22 cellular contexts compared by ENCODE assay signal in genomic region chr22:23258826-23259170, GRCh38.
DNase-seq lines count a peak whose midpoint lies in the region; ATAC-seq, FAIRE-seq and TF ChIP-seq lines count a peak whose summit lies in the region.
"Had no signal": no experiment of that assay in that cellular context is flagged by ENCODE, and none has a peak within 500 bp of the region (broad histone marks: within the 10 kb centered on the region; RNA-seq: fewer than 3 reads in every experiment).

No MANE protein-coding gene starts in this region.

- ATAC-seq in K562 (no peak), GM21528 (IDR thresholded peaks at IDR 0.05; ENCODE audit: low FRiP score, unreplicated experiment) (no peak)
- ATAC-seq: CD8-positive, alpha-beta T cell had no signal

- H3T11ph ChIP-seq in H9 (ENCODE audit: low read length) = no peak overlapping the region

- H3K4me1 ChIP-seq in H9 (ENCODE audit: insufficient read depth, low read length) (no peaks in the 10 kb centered on the region; the same call in 1 of the 2 replicates), K562 (replicated peaks in 1 of 2; ENCODE audit: control insufficient read depth in 2 of 2, insufficient read depth in 2 of 2, low read length in 2 of 2) (peaks cover 0 to 36% of the 10 kb centered on the region in 2 experiments; a peak in 2 of 5 replicates), kidney (ENCODE audit: control insufficient read depth in 1 of 2, insufficient read depth in 1 of 2, low read depth in 1 of 2, low read length in 2 of 2) (peaks cover 30 to 36% of the 10 kb centered on the region in 2 donors), tibial nerve (peaks cover 5 to 61% (median 25%) of the 10 kb centered on the region in 4 donors)
- H3K4me1 ChIP-seq: Caco-2 had no signal

- H3K9ac ChIP-seq in H9 (ENCODE audit: extremely low read depth, insufficient read length, low read length) (no peak overlapping the region), K562 (ENCODE audit: insufficient read depth in 1 of 2, low read depth in 2 of 2, low read length in 2 of 2) (peak overlapping the region in 1 of 2 experiments; percentile 28; a peak in 2 of 4 replicates), kidney (ENCODE audit: low read length in 2 of 2) (no peak overlapping the region)

- H2AK5ac ChIP-seq in H9 (ENCODE audit: insufficient read length, low read length) = no peak overlapping the region

- no peaks in the 10 kb centered on the region for H4K20me1 ChIP-seq in H9 (ENCODE audit: control insufficient read depth, insufficient read depth, insufficient read length)
- H4K20me1 ChIP-seq in K562 (replicated peaks; ENCODE audit: control insufficient read depth, insufficient read depth, low read length) = peaks cover 60% of the 10 kb centered on the region

- H3K36me3 ChIP-seq in K562 (ENCODE audit: control insufficient read depth, insufficient read depth, low read length) = peaks cover 92% of the 10 kb centered on the region
- H3K36me3 ChIP-seq in kidney (ENCODE audit: control insufficient read depth in 1 of 2, insufficient read depth in 2 of 2, low read length in 2 of 2) = peaks cover 18 to 27% of the 10 kb centered on the region in 2 donors
- H3K36me3 ChIP-seq in tibial nerve = peaks cover 0 to 56% (median 0%) of the 10 kb centered on the region in 3 donors
- H3K36me3 ChIP-seq: MG63 had no signal

- no peak overlapping the region for H3K56ac ChIP-seq in H9 (ENCODE audit: insufficient read length, low read depth, low read length)

- TF ChIP-seq POLR2A in K562 (conservative IDR thresholded peaks at IDR 0.05) (no peak), tibial nerve (IDR thresholded peaks at IDR 0.05) (no peak)

- no CpG with 5 or more reads among the region's 11 CpGs for WGBS in H9 (ENCODE audit: extremely low coverage, insufficient read length, low lambda C conversion rate)
- 93% methylated on average over 11 of the region's 11 CpGs for WGBS in K562 (ENCODE audit: insufficient coverage, low coverage, missing lambda C conversion rate)
- WGBS in tibial nerve, 2 donors = 86 to 100% methylated on average over 3 to 7 of the region's 11 CpGs

- TF ChIP-seq EP300 in K562 (IDR thresholded peaks at IDR 0.05; ENCODE audit: low read length) = no peak
- TF ChIP-seq EP300 in tibial nerve (IDR thresholded peaks at IDR 0.05) = no peak

- no peak for FAIRE-seq in K562 (lab: Jason Lieb, UNC)
- no peak for FAIRE-seq in kidney (lab: Jason Lieb, UNC)
- FAIRE-seq: A204.1, G401.6, HTR-8/SVneo had no signal

- no peak overlapping the region for H4K8ac ChIP-seq in H9 (replicated peaks; ENCODE audit: insufficient read length, low read depth, low read length)

- no peak overlapping the region for H3K14ac ChIP-seq in H9 (ENCODE audit: insufficient read depth, low read length)

- TF ChIP-seq CTCF in H9 (conservative IDR thresholded peaks at IDR 0.05) = no peak
- no peak for TF ChIP-seq CTCF in K562 (IDR thresholded peaks at IDR 0.05 in 2 of 3, conservative IDR thresholded peaks at IDR 0.05 in 1 of 3; ENCODE audit: insufficient read depth in 2 of 3, low read depth in 1 of 3, low read length in 3 of 3)
- no peak for TF ChIP-seq CTCF in kidney (IDR thresholded peaks at IDR 0.05; ENCODE audit: borderline replicate concordance, extremely low read depth, insufficient read depth)
- no peak for TF ChIP-seq CTCF in tibial nerve (IDR thresholded peaks at IDR 0.05)

- no peak overlapping the region for H2AFZ ChIP-seq in H9 (ENCODE audit: low read length)
- H2AFZ ChIP-seq in K562 (ENCODE audit: low read depth, low read length) = no peak overlapping the region

- H2BK12ac ChIP-seq in H9 (ENCODE audit: insufficient read length, low read depth, low read length) = no peak overlapping the region

- no peak overlapping the region for H2BK15ac ChIP-seq in H9 (ENCODE audit: low read depth, low read length)

- H3K79me1 ChIP-seq in H9 (ENCODE audit: insufficient read depth, low read depth, low read length, poor library complexity, severe bottlenecking) = no peaks in the 10 kb centered on the region

- H3K27me3 Mint-ChIP-seq in H9 (ENCODE audit: low read depth) = no peaks in the 10 kb centered on the region; the same call in 1 of the 2 replicates

- H2BK20ac ChIP-seq in H9 (ENCODE audit: low read depth, low read length, poor library complexity, severe bottlenecking) = no peak overlapping the region

- H3K4me2 ChIP-seq in H9 (ENCODE audit: insufficient read depth, insufficient read length, low read length) = no peak overlapping the region
- no peak overlapping the region for H3K4me2 ChIP-seq in K562 (ENCODE audit: insufficient read depth, low read length)

- intact Hi-C loops in K562 (cut with micrococcal nuclease) = no loop called here
- intact Hi-C loops in kidney (cut with DNase I) = no loop called here

- POLR2A ChIA-PET in K562 (lab: Yijun Ruan, JAX) = interaction anchor here (0.6 to 1.4 kb wide), 3 partner anchors 22 to 157 kb away, joined by 3 to 4 read pairs (median 3); no protein-coding TSS in a partner anchor

- H3K79me2 ChIP-seq in H9 (ENCODE audit: insufficient read depth, low read length) = no peaks in the 10 kb centered on the region; the same call in 1 of the 2 replicates
- no peaks in the 10 kb centered on the region for H3K79me2 ChIP-seq in K562 (ENCODE audit: control insufficient read depth, insufficient read depth, low read length)

- in situ Hi-C loops in K562 (cut with MboI) = no loop called here

- H3K9me3 Mint-ChIP-seq in H9 = no peaks in the 10 kb centered on the region
- H3K9me3 Mint-ChIP-seq: CD8-positive, alpha-beta T cell had no signal

- TF ChIP-seq RAD21 in K562 (CRISPR knock-in tag; conservative IDR thresholded peaks at IDR 0.05 in 1 of 2, IDR thresholded peaks at IDR 0.05 in 1 of 2) = no peak

- no TSS peak for BruUV-seq in K562 (replicated peaks; lab: Mats Ljungman, UMichigan)

- H3K27ac Mint-ChIP-seq in H9 = peak overlapping the region in 2 of 3 experiments; percentile 36 to 57; a peak in 2 of 7 replicates
- H3K27ac Mint-ChIP-seq: CD8-positive, alpha-beta T cell had no signal

- H3K27ac ChIP-seq in H9 (ENCODE audit: insufficient read length, low read depth, low read length) (no peak overlapping the region), K562 (ENCODE audit: extremely low read depth, low read depth, low read length) (no peak overlapping the region), kidney (ENCODE audit: low read depth in 2 of 2, low read length in 2 of 2) (no peak overlapping the region), tibial nerve (peak overlapping the region in 3 of 4 donors; percentile 70 to 92 (median 85))

- CTCF ChIA-PET in K562 (lab: Yijun Ruan, JAX; ENCODE audit: low intra/inter-chr PET ratio) = interaction anchor here (0.6 kb wide), 1 partner anchor 124 kb away, joined by 3 read pairs; no protein-coding TSS in a partner anchor

- no peaks in the 10 kb centered on the region for H3K27me3 ChIP-seq in H9 (ENCODE audit: insufficient read depth, low read length)
- no peaks in the 10 kb centered on the region for H3K27me3 ChIP-seq in K562 (ENCODE audit: control insufficient read depth in 2 of 2, insufficient read depth in 2 of 2, low read length in 2 of 2)
- H3K27me3 ChIP-seq in tibial nerve = no peaks in the 10 kb centered on the region
- H3K27me3 ChIP-seq: MG63 had no signal

- H3K23ac ChIP-seq in H9 (ENCODE audit: insufficient read length, low read depth, low read length) = no peak overlapping the region

- H3K36me3 Mint-ChIP-seq in H9 (ENCODE audit: insufficient read depth in 1 of 3, low read depth in 3 of 3) = peaks cover 23 to 62% (median 60%) of the 10 kb centered on the region in 3 experiments

- H4K91ac ChIP-seq in H9 (ENCODE audit: insufficient read length, low read depth, low read length) = no peak overlapping the region

- no peak overlapping the region for H2BK120ac ChIP-seq in H9 (ENCODE audit: low read depth, low read length, poor library complexity, severe bottlenecking)

- no peak overlapping the region for H3K18ac ChIP-seq in H9 (ENCODE audit: insufficient read length, low read depth, low read length)

- H3K9me1 ChIP-seq in K562 (ENCODE audit: control insufficient read depth, insufficient read depth, low read length) = peaks cover 26% of the 10 kb centered on the region

- DNase-seq in H9 = no peak
- no peak for DNase-seq in K562 (ENCODE audit: extremely low read depth in 1 of 4, low spot score in 3 of 4)
- peak; percentile 65 for DNase-seq in kidney
- no peak for DNase-seq in tibial nerve (ENCODE audit: low spot score in 2 of 2)
- DNase-seq in Kasumi-1 (lab: John Stamatoyannopoulos, UW) = no peak
- no peak for DNase-seq in NCI-H1694 (lab: John Stamatoyannopoulos, UW)
- DNase-seq: C1 segment of cervical spinal cord; Caco-2; CD8-positive, alpha-beta T cell; KBM-7; MG63; NCI-H1105 treated with DMSO at 0.1 percent for 48 hours; NCI-H146; NCI-H2029 treated with DMSO at 0.1 percent for 48 hours; NCI-H2227 treated with DMSO at 0.1 percent for 48 hours; NCI-H526 treated with DMSO at 0.1 percent for 48 hours; RPMI8226; SHP77 had no signal

- H3K4me3 Mint-ChIP-seq in H9 = no peak overlapping the region
- H3K4me3 Mint-ChIP-seq: CD8-positive, alpha-beta T cell had no signal

- peaks cover 14 to 32% of the 10 kb centered on the region in 2 experiments for H3K4me1 Mint-ChIP-seq in H9

- H3K9me3 ChIP-seq in H9 (ENCODE audit: control insufficient read depth, low read depth, low read length) (no peaks in the 10 kb centered on the region), K562 (replicated peaks; ENCODE audit: control insufficient read depth, insufficient read depth, low read depth, low read length) (no peaks in the 10 kb centered on the region), kidney (ENCODE audit: control insufficient read depth in 1 of 2, low read length in 2 of 2) (no peaks in the 10 kb centered on the region), tibial nerve (no peaks in the 10 kb centered on the region)
- H3K9me3 ChIP-seq: Caco-2, MG63 had no signal

- H3K23me2 ChIP-seq in H9 (ENCODE audit: insufficient read length, low read depth, low read length, poor library complexity, severe bottlenecking) = no peaks in the 10 kb centered on the region

- H3K4ac ChIP-seq in H9 (ENCODE audit: low read depth, low read length) = no peak overlapping the region

- no peak overlapping the region for H3K4me3 ChIP-seq in K562
- H3K4me3 ChIP-seq in kidney (ENCODE audit: low read length in 2 of 2) = no peak overlapping the region
- H3K4me3 ChIP-seq in tibial nerve = no peak overlapping the region
- H3K4me3 ChIP-seq: MG63 had no signal

- H4K5ac ChIP-seq in H9 (ENCODE audit: insufficient read length, low read depth, low read length) = no peak overlapping the region

- no peak overlapping the region for H2BK5ac ChIP-seq in H9 (ENCODE audit: insufficient read length, low read length)

Comparison
In these comparisons a context has a peak if more than half of its experiments do, and no peak if none do; other contexts are left out.
1. H3K27ac ChIP-seq: peak in tibial nerve (3 of 4); none in H9 (single experiment), K562 (single experiment) and kidney (0 of 2).